Comparison of ENCODE assay signal across 22 cellular contexts in genomic region chr20:19478320-19478719, GRCh38.
DNase-seq lines count a peak whose midpoint lies in the region; ATAC-seq and TF ChIP-seq lines count a peak whose summit lies in the region.
"Had no signal": no experiment of that assay in that cellular context is flagged by ENCODE, and none has a peak within 500 bp of the region (broad histone marks: within the 10 kb centered on the region; RNA-seq: fewer than 3 reads in every experiment).

No MANE protein-coding gene starts in this region.

- peak overlapping the region; percentile 0 for H3K27ac Mint-ChIP-seq in activated naive CD8-positive, alpha-beta T cell treated with anti-CD3 and anti-CD28 coated beads, Interleukin-2, amount 10 ng/mL, durations not matched to agents 7 days and 5 days
- no peak overlapping the region for H3K27ac Mint-ChIP-seq in activated naive CD8-positive, alpha-beta T cell treated with anti-CD3 and anti-CD28 coated beads, Interleukin-2, amount 50 U/mL, for 24 hours
- H3K27ac Mint-ChIP-seq in GM23338: no peak overlapping the region
- H3K27ac Mint-ChIP-seq: CD4-positive, alpha-beta memory T cell; CD4-positive, CD25-positive, alpha-beta regulatory T cell had no signal

- no peak overlapping the region for H3K4me3 Mint-ChIP-seq in activated naive CD8-positive, alpha-beta T cell treated with anti-CD3 and anti-CD28 coated beads, Interleukin-2, amount 10 ng/mL, durations not matched to agents 7 days and 5 days
- no peak overlapping the region for H3K4me3 Mint-ChIP-seq in activated naive CD8-positive, alpha-beta T cell treated with anti-CD3 and anti-CD28 coated beads, Interleukin-2, amount 50 U/mL, for 24 hours
- H3K4me3 Mint-ChIP-seq in GM23338: no peak overlapping the region
- H3K4me3 Mint-ChIP-seq: CD14-positive monocyte; CD4-positive, alpha-beta memory T cell; CD4-positive, CD25-positive, alpha-beta regulatory T cell; CD8-positive, alpha-beta memory T cell had no signal

- ATAC-seq in activated naive CD8-positive, alpha-beta T cell treated with anti-CD3 and anti-CD28 coated beads, Interleukin-2, amount 10 ng/mL, durations not matched to agents 7 days and 5 days (ENCODE audit: low read depth): peak; percentile 73
- no peak for ATAC-seq in activated naive CD8-positive, alpha-beta T cell treated with anti-CD3 and anti-CD28 coated beads, Interleukin-2, amount 50 U/mL, for 24 hours
- ATAC-seq in HG03139 (IDR thresholded peaks at IDR 0.05; ENCODE audit: unreplicated experiment) (no peak), GM23338 (no peak)

- H3K27ac ChIP-seq in GM23338 (ENCODE audit: low read depth): no peak overlapping the region
- H3K27ac ChIP-seq: BLaER1 had no signal

- no peak overlapping the region for H2AFZ ChIP-seq in GM23338

- H3K4me1 ChIP-seq in GM23338 (ENCODE audit: insufficient read depth): 0 out of 2 replicates have a peak, but pooled peaks cover under 1% of the 10 kb centered on the region
- H3K4me1 ChIP-seq: BE2C, BLaER1 had no signal

- no peaks in the 10 kb centered on the region for H3K27me3 ChIP-seq in GM23338 (ENCODE audit: insufficient read depth)
- H3K27me3 ChIP-seq: BLaER1 had no signal

- no peak overlapping the region for H3K4me3 ChIP-seq in Jurkat, Clone E6-1 (ENCODE audit: low read length)
- H3K4me3 ChIP-seq in GM23338: no peak overlapping the region
- H3K4me3 ChIP-seq: BLaER1 had no signal

- no peak overlapping the region for H3K4me2 ChIP-seq in GM23338
- H3K4me2 ChIP-seq: BLaER1 had no signal

- peaks cover 15% of the 10 kb centered on the region for H3K4me1 Mint-ChIP-seq in activated naive CD8-positive, alpha-beta T cell treated with anti-CD3 and anti-CD28 coated beads, Interleukin-2, amount 10 ng/mL, durations not matched to agents 7 days and 5 days
- H3K4me1 Mint-ChIP-seq in activated naive CD8-positive, alpha-beta T cell treated with anti-CD3 and anti-CD28 coated beads, Interleukin-2, amount 50 U/mL, for 24 hours: no peaks in the 10 kb centered on the region
- H3K4me1 Mint-ChIP-seq in GM23338: no peaks in the 10 kb centered on the region
- H3K4me1 Mint-ChIP-seq: CD4-positive, alpha-beta memory T cell; CD4-positive, CD25-positive, alpha-beta regulatory T cell; CD8-positive, alpha-beta memory T cell had no signal

- peaks cover 4% of the 10 kb centered on the region; the same call in 1 of the 2 replicates for H3K9me2 ChIP-seq in GM23338 (ENCODE audit: insufficient read depth)

- peaks cover 3% of the 10 kb centered on the region for H3K27me3 Mint-ChIP-seq in activated naive CD8-positive, alpha-beta T cell treated with anti-CD3 and anti-CD28 coated beads, Interleukin-2, amount 10 ng/mL, durations not matched to agents 7 days and 5 days
- no peaks in the 10 kb centered on the region for H3K27me3 Mint-ChIP-seq in activated naive CD8-positive, alpha-beta T cell treated with anti-CD3 and anti-CD28 coated beads, Interleukin-2, amount 50 U/mL, for 24 hours
- H3K27me3 Mint-ChIP-seq in GM23338 (ENCODE audit: insufficient read depth, low read depth, poor library complexity): peaks cover 7% of the 10 kb centered on the region
- H3K27me3 Mint-ChIP-seq: CD4-positive, alpha-beta memory T cell; CD4-positive, CD25-positive, alpha-beta regulatory T cell had no signal

- H3F3A ChIP-seq in GM23338 (replicated peaks; ENCODE audit: low read depth): no peaks in the 10 kb centered on the region

- POLR2A ChIA-PET in activated naive CD8-positive, alpha-beta T cell treated with anti-CD3 and anti-CD28 coated beads, Interleukin-2, amount 10 ng/mL, durations not matched to agents 7 days and 5 days (lab: Charles Lee): no interaction called here

- no peak for TF ChIP-seq CTCF in GM23338 (conservative IDR thresholded peaks at IDR 0.05; ENCODE audit: low read depth in 2 of 2)

- no peaks in the 10 kb centered on the region for H3K36me3 Mint-ChIP-seq in activated naive CD8-positive, alpha-beta T cell treated with anti-CD3 and anti-CD28 coated beads, Interleukin-2, amount 10 ng/mL, durations not matched to agents 7 days and 5 days
- H3K36me3 Mint-ChIP-seq in activated naive CD8-positive, alpha-beta T cell treated with anti-CD3 and anti-CD28 coated beads, Interleukin-2, amount 50 U/mL, for 24 hours (ENCODE audit: low read depth): no peaks in the 10 kb centered on the region
- H3K36me3 Mint-ChIP-seq in GM23338 (ENCODE audit: low read depth): no peaks in the 10 kb centered on the region
- H3K36me3 Mint-ChIP-seq: CD14-positive monocyte; CD4-positive, alpha-beta memory T cell; CD4-positive, CD25-positive, alpha-beta regulatory T cell; CD8-positive, alpha-beta memory T cell had no signal

- no peak for DNase-seq in activated naive CD8-positive, alpha-beta T cell treated with anti-CD3 and anti-CD28 coated beads, Interleukin-2, amount 10 ng/mL, durations not matched to agents 7 days and 5 days
- DNase-seq in activated naive CD8-positive, alpha-beta T cell treated with anti-CD3 and anti-CD28 coated beads, Interleukin-2, amount 50 U/mL, for 24 hours: no peak
- DNase-seq in Jurkat, Clone E6-1 (ENCODE audit: low read depth, low spot score): peak; percentile 82
- DNase-seq in OCI-M1 (lab: John Stamatoyannopoulos, UW) (peak; percentile 58), SHP77 (lab: John Stamatoyannopoulos, UW) (no peak), GM23338 (ENCODE audit: low spot score) (no peak)
- DNase-seq: 8988T; ACHN; BE2C; C1 segment of cervical spinal cord; CD4-positive, alpha-beta memory T cell; CD4-positive, CD25-positive, alpha-beta regulatory T cell; CD8-positive, alpha-beta memory T cell; COR-L47; DMS 273 treated with DMSO at 0.1 percent for 48 hours; DMS153; DMS53; DMS79; GF-D8 had no signal

- H3K36me3 ChIP-seq in GM23338 (ENCODE audit: insufficient read depth): no peaks in the 10 kb centered on the region
- H3K36me3 ChIP-seq: BE2C, BLaER1 had no signal

- peaks cover 1% of the 10 kb centered on the region for H3K9me3 Mint-ChIP-seq in activated naive CD8-positive, alpha-beta T cell treated with anti-CD3 and anti-CD28 coated beads, Interleukin-2, amount 10 ng/mL, durations not matched to agents 7 days and 5 days
- no peaks in the 10 kb centered on the region for H3K9me3 Mint-ChIP-seq in activated naive CD8-positive, alpha-beta T cell treated with anti-CD3 and anti-CD28 coated beads, Interleukin-2, amount 50 U/mL, for 24 hours
- H3K9me3 Mint-ChIP-seq in GM23338: no peaks in the 10 kb centered on the region; the same call in 1 of the 3 replicates
- H3K9me3 Mint-ChIP-seq: CD14-positive monocyte had no signal

- no peaks in the 10 kb centered on the region for H4K20me1 ChIP-seq in GM23338 (replicated peaks; ENCODE audit: insufficient read depth)
- H4K20me1 ChIP-seq: BLaER1 had no signal

- H3K79me2 ChIP-seq in GM23338 (replicated peaks; ENCODE audit: insufficient read depth): no peaks in the 10 kb centered on the region

TF ChIP-seq in GM23338, 12 proteins besides CTCF, POLR2A, EP300 and RAD21 (continues in another document):
- TF ChIP-seq REST (IDR thresholded peaks at IDR 0.05; ENCODE audit: unreplicated experiment): no peak

Comparison
In these comparisons a context has a peak if more than half of its experiments do, and no peak if none do; other contexts are left out.
1. DNase-seq: peak in Jurkat, Clone E6-1 (single experiment) and OCI-M1 (single experiment); none in activated naive CD8-positive, alpha-beta T cell treated with anti-CD3 and anti-CD28 coated beads, Interleukin-2, amount 10 ng/mL, durations not matched to agents 7 days and 5 days (single experiment), activated naive CD8-positive, alpha-beta T cell treated with anti-CD3 and anti-CD28 coated beads, Interleukin-2, amount 50 U/mL, for 24 hours (single experiment), SHP77 (0 of 2) and GM23338 (single experiment).